11 cellular contexts compared by ENCODE assay signal in the genomic region with DNA sequence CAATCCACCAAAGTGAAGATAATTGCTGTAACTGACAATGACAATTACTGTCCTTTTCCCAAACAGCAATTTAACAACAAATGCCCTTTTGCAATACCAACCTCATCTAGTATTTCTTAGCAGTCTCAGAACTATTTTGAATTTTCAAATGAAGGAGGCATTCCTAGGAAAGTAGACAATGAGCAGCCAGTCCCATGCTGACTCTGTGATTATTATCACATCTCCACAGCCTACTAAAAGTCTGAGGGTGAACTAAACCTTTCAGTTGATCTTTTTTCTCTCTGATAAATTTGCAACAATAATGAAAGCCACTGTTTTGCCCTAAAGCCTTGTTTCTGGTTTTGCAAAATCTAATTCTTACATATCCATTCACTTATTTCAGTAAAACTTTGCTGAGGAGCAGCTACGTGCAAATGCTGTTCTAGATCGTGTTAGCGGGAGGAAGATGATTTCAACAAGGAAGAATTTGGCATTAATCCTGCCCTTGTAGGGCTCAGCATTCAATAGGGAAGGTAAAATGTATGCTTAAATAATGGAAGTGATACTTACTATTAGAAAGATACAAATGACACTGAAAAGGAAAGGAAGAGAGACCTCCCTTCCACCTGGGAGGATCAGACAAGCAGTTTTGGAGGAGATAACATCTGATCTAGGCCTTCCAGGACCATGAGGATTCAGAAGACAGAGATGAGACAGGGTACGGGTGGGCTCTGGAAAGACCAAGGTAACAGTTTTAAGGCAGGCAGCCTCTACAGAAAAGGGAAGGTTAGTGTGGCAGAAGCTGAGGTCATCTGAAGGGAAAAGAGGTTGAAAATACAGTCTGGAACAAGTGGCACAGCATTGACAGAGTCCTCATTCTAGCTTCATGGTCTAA. TPM values are rescaled to one million over a fixed set of nuclear protein-coding genes. Genes with fewer than 3 reads are reported as not detected.
DNase-seq lines count a peak whose midpoint lies in the region; ATAC-seq and TF ChIP-seq lines count a peak whose summit lies in the region.
"Had no signal": no experiment of that assay in that cellular context is flagged by ENCODE, and none has a peak within 500 bp of the region (broad histone marks: within the 10 kb centered on the region; RNA-seq: fewer than 3 reads in every experiment).

No MANE protein-coding gene starts in this region.

- peak overlapping the region; percentile 20; the same call in 1 of the 2 replicates for H3K4me3 ChIP-seq in SK-N-MC
- H3K4me3 ChIP-seq in testis, result no peak overlapping the region
- H3K4me3 ChIP-seq: A549, lower lobe of right lung had no signal

- H3K4me1 ChIP-seq in testis, result no peaks in the 10 kb centered on the region

- 74 to 76% methylated on average over 4 of the region's 4 CpGs for WGBS in testis, 2 donors

- no peaks in the 10 kb centered on the region for H3K27me3 ChIP-seq in testis

- H3K36me3 ChIP-seq in SK-N-MC (ENCODE audit: insufficient read depth, low read length) (peaks cover 67% of the 10 kb centered on the region), testis (ENCODE audit: low read depth, missing control alignments) (no peaks in the 10 kb centered on the region)
- H3K36me3 ChIP-seq: lower lobe of right lung had no signal

- no peaks in the 10 kb centered on the region for H3K9me3 Mint-ChIP-seq in T-helper 1 cell treated with Interleukin-12 subunit alpha and Interleukin-12 subunit beta and Interleukin-4 antibody, amounts not matched to agents 30 μg/mL and 1 μg/mL, for 36 hours
- H3K9me3 Mint-ChIP-seq in endothelial cell (ENCODE audit: unreplicated experiment), result no peaks in the 10 kb centered on the region

- peaks cover 67% of the 10 kb centered on the region for H3K36me3 Mint-ChIP-seq in T-helper 1 cell treated with Interleukin-12 subunit alpha and Interleukin-12 subunit beta and Interleukin-4 antibody, amounts not matched to agents 30 μg/mL and 1 μg/mL, for 36 hours (ENCODE audit: low read depth)
- H3K36me3 Mint-ChIP-seq in endothelial cell (ENCODE audit: low read depth, unreplicated experiment), result peaks cover 19% of the 10 kb centered on the region

- ATAC-seq in HG03520 (IDR thresholded peaks at IDR 0.05; ENCODE audit: unreplicated experiment), result no peak
- ATAC-seq: A549, lower lobe of right lung had no signal

- no peak for TF ChIP-seq POLR2A in testis (IDR thresholded peaks at IDR 0.05)

- H3K9me3 ChIP-seq in SK-N-MC (ENCODE audit: low read depth, low read length), result no peaks in the 10 kb centered on the region
- H3K9me3 ChIP-seq in testis, result no peaks in the 10 kb centered on the region
- H3K9me3 ChIP-seq: A549, lower lobe of right lung had no signal

- no peak overlapping the region for H3K9ac ChIP-seq in SK-N-MC (ENCODE audit: insufficient read length)

- peaks cover 77% of the 10 kb centered on the region for H3K4me1 Mint-ChIP-seq in T-helper 1 cell treated with Interleukin-12 subunit alpha and Interleukin-12 subunit beta and Interleukin-4 antibody, amounts not matched to agents 30 μg/mL and 1 μg/mL, for 36 hours (ENCODE audit: low read depth)
- peaks cover 60% of the 10 kb centered on the region for H3K4me1 Mint-ChIP-seq in endothelial cell (ENCODE audit: unreplicated experiment)

- H3K27me3 Mint-ChIP-seq in T-helper 1 cell treated with Interleukin-12 subunit alpha and Interleukin-12 subunit beta and Interleukin-4 antibody, amounts not matched to agents 30 μg/mL and 1 μg/mL, for 36 hours (ENCODE audit: low read depth), result no peaks in the 10 kb centered on the region
- H3K27me3 Mint-ChIP-seq in endothelial cell (ENCODE audit: unreplicated experiment), result no peaks in the 10 kb centered on the region

- H3K4me3 Mint-ChIP-seq in T-helper 1 cell treated with Interleukin-12 subunit alpha and Interleukin-12 subunit beta and Interleukin-4 antibody, amounts not matched to agents 30 μg/mL and 1 μg/mL, for 36 hours, result peak overlapping the region; percentile 42
- no peak overlapping the region for H3K4me3 Mint-ChIP-seq in endothelial cell (ENCODE audit: unreplicated experiment)

- intact Hi-C loops in testis (cut with DNase I; ENCODE audit: low total_unique reads), result no loop called here

- no peak for TF ChIP-seq CTCF in endothelial cell (IDR thresholded peaks at IDR 0.05; ENCODE audit: unreplicated experiment)
- no peak for TF ChIP-seq CTCF in testis (IDR thresholded peaks at IDR 0.05)

- H3K27ac ChIP-seq in SK-N-MC (peak overlapping the region; percentile 67), testis (no peak overlapping the region)
- H3K27ac ChIP-seq: A549, lower lobe of right lung had no signal

- no peak for DNase-seq in T-helper 1 cell
- peak; percentile 47 for DNase-seq in SK-N-MC (ENCODE audit: low read depth, low spot score)
- DNase-seq in endothelial cell (ENCODE audit: low spot score), result no peak
- peak; percentile 33 for DNase-seq in renal cortical epithelial cell (ENCODE audit: low read depth)
- no peak for DNase-seq in testis
- no peak for DNase-seq in DMS53 treated with DMSO at 0.1 percent for 48 hours (lab: John Stamatoyannopoulos, UW; ENCODE audit: unreplicated experiment)
- DNase-seq: lower lobe of right lung, NCI-H1092 treated with DMSO at 0.1 percent for 48 hours had no signal

- peak overlapping the region; percentile 96 for H3K27ac Mint-ChIP-seq in T-helper 1 cell treated with Interleukin-12 subunit alpha and Interleukin-12 subunit beta and Interleukin-4 antibody, amounts not matched to agents 30 μg/mL and 1 μg/mL, for 36 hours
- peak overlapping the region; percentile 79 for H3K27ac Mint-ChIP-seq in endothelial cell (ENCODE audit: unreplicated experiment)

RNA-seq across cellular contexts. Expression of a gene that starts 47.4 kb away (rescaled TPM):
- total RNA-seq in endothelial cell (ENCODE audit: unreplicated experiment) (100 TPM), renal cortical epithelial cell (173 and 228 TPM in 2 replicates), testis (1 to 10 TPM; 1.6 to 8.7 TPM)
- 4.0 TPM for polyA plus RNA-seq in testis (ENCODE audit: insufficient read depth, low read depth, low replicate concordance)

Comparison
In these comparisons a context has a peak if more than half of its experiments do, and no peak if none do; other contexts are left out.
1. DNase-seq: peak in SK-N-MC (single experiment) and renal cortical epithelial cell (single experiment); none in T-helper 1 cell (0 of 5), endothelial cell (single experiment), testis (single experiment) and DMS53 treated with DMSO at 0.1 percent for 48 hours (single experiment).
2. RNA of a gene that starts 47.4 kb away (total RNA-seq): 173 to 228 TPM in renal cortical epithelial cell and 100 TPM in endothelial cell (single experiment); 1.6 to 8.7 TPM in testis; every median in the first group is over 10 times any median in the second.